ENCODE assay signal across 25 cellular contexts in the genomic region with DNA sequence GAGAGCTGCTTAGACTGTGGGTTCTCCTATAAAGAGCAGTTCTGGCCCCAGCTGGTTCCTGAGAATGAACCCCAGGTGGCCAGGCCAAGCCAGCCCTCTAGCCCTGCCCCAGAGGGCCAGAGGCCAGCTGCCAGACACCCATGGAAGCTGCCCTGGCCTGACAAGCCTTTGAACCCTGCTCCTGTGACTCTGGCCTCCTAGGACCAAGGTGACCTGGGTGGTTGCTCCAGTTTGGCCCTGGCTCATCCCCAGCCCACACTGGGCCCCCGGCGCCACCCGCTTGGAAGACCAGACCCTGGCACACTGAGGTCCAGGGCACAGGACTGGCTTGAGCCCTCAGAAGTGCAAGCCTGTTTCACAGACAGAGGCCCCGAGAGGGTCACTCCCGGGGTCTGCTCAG. TPM values are rescaled to one million over a fixed set of nuclear protein-coding genes. Genes with fewer than 3 reads are reported as not detected.
A peak's percentile ranks its signal among the peaks of the same experiment; 100 is the strongest.
DNase-seq lines count a peak whose midpoint lies in the region; ATAC-seq and TF ChIP-seq lines count a peak whose summit lies in the region.
"Had no signal": no experiment of that assay in that cellular context is flagged by ENCODE, and none has a peak within 500 bp of the region (broad histone marks: within the 10 kb centered on the region; RNA-seq: fewer than 3 reads in every experiment).

No MANE protein-coding gene starts in this region.

- peak overlapping the region in 3 of 4 donors; percentile 16 to 87 (median 77) for H3K4me3 Mint-ChIP-seq in IgD-negative memory B cell
- H3K4me3 Mint-ChIP-seq in CD14-positive monocyte: no peak overlapping the region
- H3K4me3 Mint-ChIP-seq: CD4-positive, alpha-beta memory T cell had no signal

- DNase-seq in heart left ventricle (no peak), left ventricle myocardium superior (no peak), right atrium auricular region (ENCODE audit: low spot score) (no peak), gastrocnemius medialis (no peak), CD14-positive monocyte (ENCODE audit: low spot score) (no peak)
- no peak for DNase-seq in stimulated activated CD4-positive, alpha-beta T cell treated with anti-CD3 and anti-CD28 coated beads, Interleukin-1b, Interleukin-23, amount 100 ng/mL, for 48 hours
- DNase-seq: BE2C; Caco-2; CD4-positive, alpha-beta memory T cell; DMS 273 treated with DMSO at 0.1 percent for 48 hours; DMS79 treated with DMSO at 0.1 percent for 48 hours; GM23248; KBM-7; NCI-H1092; NCI-H146; NCI-H2029; NCI-H510A treated with DMSO at 0.1 percent for 48 hours; NCI-H748 treated with DMSO at 0.1 percent for 48 hours; SHP77 had no signal

- in situ Hi-C loops in gastrocnemius medialis (cut with MboI; ENCODE audit: low sequenced_read_pairs in 4 of 4): no loop called here

- ATAC-seq in heart left ventricle: no peak
- no peak for ATAC-seq in left ventricle myocardium superior
- ATAC-seq in gastrocnemius medialis: no peak
- no peak for ATAC-seq in HG03280 (IDR thresholded peaks at IDR 0.05; ENCODE audit: unreplicated experiment)
- ATAC-seq: HepG2 had no signal

- H3K9me3 ChIP-seq in heart left ventricle: no peaks in the 10 kb centered on the region
- H3K9me3 ChIP-seq in right atrium auricular region: no peaks in the 10 kb centered on the region
- H3K9me3 ChIP-seq in gastrocnemius medialis: no peaks in the 10 kb centered on the region
- H3K9me3 ChIP-seq: BE2C, Caco-2, HAP-1 had no signal

- TF ChIP-seq POLR2A in heart left ventricle (IDR thresholded peaks at IDR 0.05) (no peak), gastrocnemius medialis (IDR thresholded peaks at IDR 0.05) (no peak)

- 70 to 84% (median 78%) methylated on average over 5 of the region's 5 CpGs for WGBS in heart left ventricle, 4 donors

- intact Hi-C loops in heart left ventricle (cut with DNase I) (no loop called here), left ventricle myocardium superior (cut with micrococcal nuclease) (no loop called here), gastrocnemius medialis (cut with DNase I; ENCODE audit: low total_unique reads) (no loop called here), CD14-positive monocyte (cut with micrococcal nuclease) (no loop called here)

- H3K36me3 ChIP-seq in heart left ventricle (no peaks in the 10 kb centered on the region), right atrium auricular region (no peaks in the 10 kb centered on the region), gastrocnemius medialis (no peaks in the 10 kb centered on the region)
- H3K36me3 ChIP-seq: BE2C, HAP-1 had no signal

- H3K4me3 ChIP-seq in heart left ventricle (no peak overlapping the region), right atrium auricular region (no peak overlapping the region), gastrocnemius medialis (no peak overlapping the region)
- H3K4me3 ChIP-seq: GM23248, HAP-1 had no signal

- H3K9me3 Mint-ChIP-seq in IgD-negative memory B cell (no peaks in the 10 kb centered on the region), CD14-positive monocyte (peaks cover 0 to 2% (median 0%) of the 10 kb centered on the region in 7 donors)
- H3K9me3 Mint-ChIP-seq: CD4-positive, alpha-beta memory T cell had no signal

- H3K36me3 Mint-ChIP-seq in IgD-negative memory B cell: no peaks in the 10 kb centered on the region
- H3K36me3 Mint-ChIP-seq in CD14-positive monocyte: no peaks in the 10 kb centered on the region
- H3K36me3 Mint-ChIP-seq: CD4-positive, alpha-beta memory T cell had no signal

- H3K27me3 Mint-ChIP-seq in IgD-negative memory B cell (peaks cover 24% of the 10 kb centered on the region), CD14-positive monocyte (ENCODE audit: low read depth in 3 of 3) (peaks cover 5 to 8% (median 7%) of the 10 kb centered on the region in 3 donors)

- peaks cover 3 to 41% (median 16%) of the 10 kb centered on the region in 12 donors for H3K4me1 ChIP-seq in heart left ventricle
- peaks cover 0 to 38% of the 10 kb centered on the region in 2 donors for H3K4me1 ChIP-seq in right atrium auricular region
- peaks cover 20% of the 10 kb centered on the region in 2 donors for H3K4me1 ChIP-seq in gastrocnemius medialis
- H3K4me1 ChIP-seq: BE2C, Caco-2, HAP-1 had no signal

- H3K27me3 ChIP-seq in heart left ventricle: no peaks in the 10 kb centered on the region
- H3K27me3 ChIP-seq in right atrium auricular region: no peaks in the 10 kb centered on the region
- H3K27me3 ChIP-seq in gastrocnemius medialis: no peaks in the 10 kb centered on the region
- H3K27me3 ChIP-seq: BE2C had no signal

- H3K4me1 Mint-ChIP-seq in IgD-negative memory B cell (peaks cover 5 to 19% (median 7%) of the 10 kb centered on the region in 3 donors), CD14-positive monocyte (peaks cover 3% of the 10 kb centered on the region)
- H3K4me1 Mint-ChIP-seq: CD4-positive, alpha-beta memory T cell had no signal

- H3K27ac Mint-ChIP-seq in IgD-negative memory B cell (no peak overlapping the region), CD14-positive monocyte (no peak overlapping the region)
- H3K27ac Mint-ChIP-seq: CD4-positive, alpha-beta memory T cell had no signal

- H3K27ac ChIP-seq in heart left ventricle (peak overlapping the region; percentile 7 to 97 (median 82)), right atrium auricular region (peak overlapping the region; percentile 74 to 84), gastrocnemius medialis (peak overlapping the region; percentile 68 to 83 (median 78))
- H3K27ac ChIP-seq: GM23248, HL-60 had no signal

- TF ChIP-seq CTCF in heart left ventricle (IDR thresholded peaks at IDR 0.05): no peak
- no peak for TF ChIP-seq CTCF in right atrium auricular region (IDR thresholded peaks at IDR 0.05)
- no peak for TF ChIP-seq CTCF in gastrocnemius medialis (IDR thresholded peaks at IDR 0.05 in 4 of 5, conservative IDR thresholded peaks at IDR 0.05 in 1 of 5)
- no peak for TF ChIP-seq CTCF in CD14-positive monocyte (IDR thresholded peaks at IDR 0.05)

RNA-seq across cellular contexts. Expression of gene KCNJ12, which starts 6.8 kb away (rescaled TPM):
- total RNA-seq in heart left ventricle (10 to 100 TPM in 3 of 9 donors, 1 to 10 TPM in 6; 7.5 to 24.2 (median 9.1) TPM), left ventricle myocardium superior (11.4 TPM), right atrium auricular region (10 to 100 TPM; 12.0 to 17.3 TPM), gastrocnemius medialis (10 to 100 TPM; 18.2 to 35.7 (median 29.2) TPM)
- polyA plus RNA-seq in heart left ventricle (1 to 10 TPM; 6.6 to 7.3 TPM), IgD-negative memory B cell (not detected), CD14-positive monocyte (not detected)
- total RNA-seq: CD4-positive, alpha-beta memory T cell; HepG2; HT-29 had no signal
- polyA plus RNA-seq: CD4-positive, alpha-beta memory T cell; HepG2 had no signal

Comparison
In these comparisons a context has a peak if more than half of its experiments do, and no peak if none do; other contexts are left out.
1. H3K4me3 Mint-ChIP-seq: peak in IgD-negative memory B cell (3 of 4); none in CD14-positive monocyte (0 of 2).
2. Peak in every context shown above with its lines, with median percentiles within 50 percentile points of each other: H3K27ac ChIP-seq.